Comparison of ENCODE assay signal across 8 cellular contexts in the genomic region with DNA sequence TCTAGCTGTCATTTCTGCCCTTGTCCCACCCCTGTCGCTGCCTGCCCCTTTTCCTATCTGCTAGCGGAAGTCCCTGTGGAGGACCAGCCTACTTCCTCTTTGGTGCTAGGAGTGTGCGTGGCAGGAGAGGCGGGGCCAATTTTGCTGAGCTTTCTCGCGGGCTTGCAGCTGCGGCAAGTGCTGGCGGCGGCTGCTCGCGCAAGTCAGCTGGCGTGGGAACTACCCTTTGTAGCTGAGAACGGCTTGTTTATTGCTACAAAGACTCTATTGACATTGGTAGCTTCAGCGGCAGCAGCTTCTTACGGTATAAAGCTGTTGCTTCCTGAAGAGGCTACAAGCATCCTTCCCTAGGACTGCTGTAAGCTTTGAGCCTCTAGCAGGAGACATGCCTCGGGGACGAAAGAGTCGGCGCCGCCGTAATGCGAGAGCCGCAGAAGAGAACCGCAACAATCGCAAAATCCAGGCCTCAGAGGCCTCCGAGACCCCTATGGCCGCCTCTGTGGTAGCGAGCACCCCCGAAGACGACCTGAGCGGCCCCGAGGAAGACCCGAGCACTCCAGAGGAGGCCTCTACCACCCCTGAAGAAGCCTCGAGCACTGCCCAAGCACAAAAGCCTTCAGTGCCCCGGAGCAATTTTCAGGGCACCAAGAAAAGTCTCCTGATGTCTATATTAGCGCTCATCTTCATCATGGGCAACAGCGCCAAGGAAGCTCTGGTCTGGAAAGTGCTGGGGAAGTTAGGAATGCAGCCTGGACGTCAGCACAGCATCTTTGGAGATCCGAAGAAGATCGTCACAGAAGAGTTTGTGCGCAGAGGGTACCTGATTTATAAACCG. TPM values are rescaled to one million over a fixed set of nuclear protein-coding genes. Genes with fewer than 3 reads are reported as not detected.
DNase-seq lines count a peak whose midpoint lies in the region; ATAC-seq lines count a peak whose summit lies in the region.

A gene with protein sequence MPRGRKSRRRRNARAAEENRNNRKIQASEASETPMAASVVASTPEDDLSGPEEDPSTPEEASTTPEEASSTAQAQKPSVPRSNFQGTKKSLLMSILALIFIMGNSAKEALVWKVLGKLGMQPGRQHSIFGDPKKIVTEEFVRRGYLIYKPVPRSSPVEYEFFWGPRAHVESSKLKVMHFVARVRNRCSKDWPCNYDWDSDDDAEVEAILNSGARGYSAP (plus strand): TSS at position 138 of the 835 bp plus-strand sequence. CDS start 248 bp downstream, at position 386.

- peak; percentile 23 for DNase-seq in 8988T
- peak; percentile 39 for DNase-seq in NCI-H510A (lab: John Stamatoyannopoulos, UW)
- peak; percentile 93 for DNase-seq in activated CD4-positive, alpha-beta T cell treated with anti-CD3 and anti-CD28 coated beads, Interleukin-2, amount 10 ng/mL, durations not matched to agents 24 days and 14 days
- peak; percentile 40 to 69 (median 54) for DNase-seq in stimulated activated CD4-positive, alpha-beta T cell treated with anti-CD3 and anti-CD28 coated beads, Interleukin-1b, Interleukin-23, amount 100 ng/mL, for 24 hours (ENCODE audit: low read depth in 4 of 4, low spot score in 1 of 4)

- no peaks in the 10 kb centered on the region for H3K9me3 Mint-ChIP-seq in activated CD4-positive, alpha-beta T cell treated with anti-CD3 and anti-CD28 coated beads, Interleukin-2, amount 10 ng/mL, durations not matched to agents 24 days and 14 days

- peak within 1 kb of the TSS; percentile 87 for H3K27ac ChIP-seq in cingulate gyrus (ENCODE audit: low read depth, low read length)
- H3K27ac ChIP-seq in layer of hippocampus (ENCODE audit: low read depth, low read length), result peak within 1 kb of the TSS; percentile 86

- no peaks in the 10 kb centered on the region for H3K36me3 Mint-ChIP-seq in activated CD4-positive, alpha-beta T cell treated with anti-CD3 and anti-CD28 coated beads, Interleukin-2, amount 10 ng/mL, durations not matched to agents 24 days and 14 days (ENCODE audit: low read depth)

- peaks cover 12% of the 10 kb centered on the region for H3K4me1 Mint-ChIP-seq in activated CD4-positive, alpha-beta T cell treated with anti-CD3 and anti-CD28 coated beads, Interleukin-2, amount 10 ng/mL, durations not matched to agents 24 days and 14 days

- intact Hi-C loops in activated CD4-positive, alpha-beta T cell treated with anti-CD3 and anti-CD28 coated beads, Interleukin-2, amount 10 ng/mL, durations not matched to agents 24 days and 14 days (cut with micrococcal nuclease), result no loop called here

- peak within 1 kb of the TSS; percentile 93 for H3K4me3 Mint-ChIP-seq in activated CD4-positive, alpha-beta T cell treated with anti-CD3 and anti-CD28 coated beads, Interleukin-2, amount 10 ng/mL, durations not matched to agents 24 days and 14 days

- H3K27me3 ChIP-seq in layer of hippocampus (ENCODE audit: control insufficient read depth, insufficient read depth, low read length), result no peaks in the 10 kb centered on the region

- ATAC-seq in GM18517 (IDR thresholded peaks at IDR 0.05; ENCODE audit: unreplicated experiment) (peak; percentile 95), HG03045 (IDR thresholded peaks at IDR 0.05; ENCODE audit: unreplicated experiment) (peak; percentile 100)

- H3K27me3 Mint-ChIP-seq in activated CD4-positive, alpha-beta T cell treated with anti-CD3 and anti-CD28 coated beads, Interleukin-2, amount 10 ng/mL, durations not matched to agents 24 days and 14 days, result peaks cover 3% of the 10 kb centered on the region

- H3K27ac Mint-ChIP-seq in activated CD4-positive, alpha-beta T cell treated with anti-CD3 and anti-CD28 coated beads, Interleukin-2, amount 10 ng/mL, durations not matched to agents 24 days and 14 days, result peak within 1 kb of the TSS; percentile 89

RNA-seq across cellular contexts. Expression of the gene that starts here (rescaled TPM):
- 14.4 and 16.6 TPM in 2 replicates for total RNA-seq in activated CD4-positive, alpha-beta T cell treated with anti-CD3 and anti-CD28 coated beads, Interleukin-2, amount 10 ng/mL, durations not matched to agents 24 days and 14 days

Comparison
In these comparisons a context has a peak if more than half of its experiments do, and no peak if none do; other contexts are left out.
1. Peak in every context shown above with its lines: DNase-seq, ATAC-seq and H3K27ac ChIP-seq.
2. DNase-seq: peak in every context shown above with its lines; median percentile 93 in activated CD4-positive, alpha-beta T cell treated with anti-CD3 and anti-CD28 coated beads, Interleukin-2, amount 10 ng/mL, durations not matched to agents 24 days and 14 days; 54 in stimulated activated CD4-positive, alpha-beta T cell treated with anti-CD3 and anti-CD28 coated beads, Interleukin-1b, Interleukin-23, amount 100 ng/mL, for 24 hours; 39 in NCI-H510A; 23 in 8988T.